ENCODE assay signal across 8 cellular contexts in the genomic region with DNA sequence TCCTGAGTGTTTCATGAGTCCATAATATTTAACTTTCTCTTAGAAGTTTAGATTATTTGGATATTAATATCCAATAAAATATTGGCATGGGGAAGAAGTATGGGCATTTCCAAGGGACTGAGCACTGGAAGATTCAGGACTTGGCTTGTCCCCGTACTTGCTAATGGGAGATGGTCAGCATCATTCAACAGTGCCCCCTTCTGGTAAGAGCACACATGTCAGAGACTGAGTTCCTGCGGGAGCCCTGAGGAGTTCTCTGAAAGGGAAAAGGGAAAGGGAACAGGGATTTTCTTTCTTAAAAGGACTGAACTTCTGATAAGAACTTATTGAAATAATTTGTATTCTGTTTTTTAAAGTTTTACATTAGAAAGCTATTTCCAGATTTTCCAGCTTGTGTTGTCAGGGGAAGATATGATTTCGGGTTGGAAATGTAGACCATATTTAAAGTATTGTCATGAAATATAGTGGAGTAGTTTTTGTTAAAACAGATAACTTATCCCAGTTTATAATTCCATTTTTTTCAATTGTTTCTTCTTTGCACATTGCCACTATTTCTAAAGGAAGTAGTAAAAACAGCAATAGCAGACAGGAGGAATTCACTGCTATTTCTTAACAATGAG. TPM values are rescaled to one million over a fixed set of nuclear protein-coding genes. Genes with fewer than 3 reads are reported as not detected.
A peak's percentile ranks its signal among the peaks of the same experiment; 100 is the strongest.
DNase-seq lines count a peak whose midpoint lies in the region; ATAC-seq, FAIRE-seq and TF ChIP-seq lines count a peak whose summit lies in the region.
"Had no signal": no experiment of that assay in that cellular context is flagged by ENCODE, and none has a peak within 500 bp of the region (broad histone marks: within the 10 kb centered on the region; RNA-seq: fewer than 3 reads in every experiment).

No MANE protein-coding gene starts in this region.

- H3K36me3 ChIP-seq in right atrium auricular region = no peaks in the 10 kb centered on the region

- H3K9me3 ChIP-seq in right atrium auricular region = no peaks in the 10 kb centered on the region

- TF ChIP-seq CTCF in right atrium auricular region (IDR thresholded peaks at IDR 0.05) (peak; percentile 65 to 89), retinal pigment epithelial cell (conservative IDR thresholded peaks at IDR 0.05; ENCODE audit: low read depth, low read length) (peak; percentile 93)

- peaks cover 0 to 8% of the 10 kb centered on the region in 2 donors for H3K4me1 ChIP-seq in right atrium auricular region

- no peak for ATAC-seq in GM21717 (IDR thresholded peaks at IDR 0.05; ENCODE audit: unreplicated experiment)

- H3K27ac ChIP-seq in right atrium auricular region = no peak overlapping the region

- no peak for FAIRE-seq in RCC 7860 (lab: Jason Lieb, UNC)
- FAIRE-seq: islet of Langerhans had no signal

- peak; percentile 61 for DNase-seq in GDM1 (lab: John Stamatoyannopoulos, UW)
- peak; percentile 74 for DNase-seq in LHCN-M2 (ENCODE audit: low read depth)
- DNase-seq in RCC 7860 (ENCODE audit: low spot score) = peak; percentile 43
- DNase-seq in anterior cingulate cortex (lab: John Stamatoyannopoulos, UW) = peak in 40 of 58 donors; percentile 2 to 80 (median 22)
- peak; percentile 79 for DNase-seq in right atrium auricular region (ENCODE audit: low spot score)
- DNase-seq in retinal pigment epithelial cell (ENCODE audit: low read depth) = peak; percentile 50

- no peak overlapping the region for H3K4me3 ChIP-seq in right atrium auricular region
- no peak overlapping the region for H3K4me3 ChIP-seq in retinal pigment epithelial cell (ENCODE audit: low read length)

- H3K27me3 ChIP-seq in right atrium auricular region = no peaks in the 10 kb centered on the region

RNA-seq across cellular contexts. Expression of a gene that starts 59.8 kb away (rescaled TPM):
- not detected in 2 replicates for total RNA-seq in LHCN-M2 (2014; rRNA removed)
- polyA plus RNA-seq in LHCN-M2 (2012) = not detected
- total RNA-seq in right atrium auricular region = not detected

Comparison
In these comparisons a context has a peak if more than half of its experiments do, and no peak if none do; other contexts are left out.
1. DNase-seq: peak in every context shown above with its lines; median percentile 79 in right atrium auricular region; 74 in LHCN-M2; 61 in GDM1; 50 in retinal pigment epithelial cell; 43 in RCC 7860; 22 in anterior cingulate cortex.